ENCODE assay signal across 9 cellular contexts in genomic region chr22:29457730-29458129, GRCh38. TPM values are rescaled to one million over a fixed set of nuclear protein-coding genes. Genes with fewer than 3 reads are reported as not detected.
A peak's percentile ranks its signal among the peaks of the same experiment; 100 is the strongest.
DNase-seq lines count a peak whose midpoint lies in the region; ATAC-seq and TF ChIP-seq lines count a peak whose summit lies in the region.
"Had no signal": no experiment of that assay in that cellular context is flagged by ENCODE, and none has a peak within 500 bp of the region (broad histone marks: within the 10 kb centered on the region; RNA-seq: fewer than 3 reads in every experiment).

No MANE protein-coding gene starts in this region.

- no peaks in the 10 kb centered on the region for H3K27me3 ChIP-seq in H7 (ENCODE audit: control insufficient read depth, insufficient read depth, low read length)
- H3K27me3 ChIP-seq: dorsolateral prefrontal cortex had no signal

- ATAC-seq in stimulated activated naive CD8-positive, alpha-beta T cell treated with anti-CD3 and anti-CD28 coated beads, Interleukin-15, Interleukin-2, amounts not matched to agents 100 U/mL and 50 U/mL, for 24 hours: peak; percentile 52
- ATAC-seq in HG03521 (IDR thresholded peaks at IDR 0.05; ENCODE audit: unreplicated experiment) (no peak), GM21529 (IDR thresholded peaks at IDR 0.05; ENCODE audit: unreplicated experiment) (no peak)

- H3K36me3 ChIP-seq in H7 (replicated peaks; ENCODE audit: control insufficient read depth, insufficient read depth, low read length): no peaks in the 10 kb centered on the region

- DNase-seq in DMS153 treated with DMSO at 0.1 percent for 48 hours (lab: John Stamatoyannopoulos, UW; ENCODE audit: unreplicated experiment) (peak; percentile 8), H7 (peak; percentile 92), RPMI7951 (ENCODE audit: low read depth) (peak; percentile 61), fibroblast of mammary gland (ENCODE audit: low read depth) (peak; percentile 45), NCI-H2107 treated with DMSO at 0.1 percent for 48 hours (lab: John Stamatoyannopoulos, UW; ENCODE audit: unreplicated experiment) (no peak)
- no peak for DNase-seq in stimulated activated naive CD8-positive, alpha-beta T cell treated with anti-CD3 and anti-CD28 coated beads, Interleukin-15, Interleukin-2, amounts not matched to agents 100 U/mL and 50 U/mL, for 24 hours

- no peak overlapping the region for H3K4me3 ChIP-seq in H7 (ENCODE audit: insufficient read depth, low read depth, low read length)
- no peak overlapping the region for H3K4me3 ChIP-seq in fibroblast of mammary gland (ENCODE audit: control insufficient read depth, low read depth, low read length)
- H3K4me3 ChIP-seq: dorsolateral prefrontal cortex had no signal

- no peak for TF ChIP-seq CTCF in fibroblast of mammary gland (conservative IDR thresholded peaks at IDR 0.05; ENCODE audit: control insufficient read depth, insufficient read depth, low read depth, low read length)

RNA-seq across cellular contexts. Expression of gene RFPL1, which starts 19.3 kb away (rescaled TPM):
- 0.42 TPM in 1 of 2 replicates, not detected in the other for total RNA-seq in H7 (2014; rRNA removed; shearing (Covaris generic))
- not detected in 2 replicates for total RNA-seq in RPMI7951 (2014; rRNA removed; shearing (Covaris generic))

RNA-seq across cellular contexts. Expression of gene NEFH, which starts 22.3 kb away (rescaled TPM):
- total RNA-seq in H7 (2014; rRNA removed; shearing (Covaris generic)): 1.0 and 2.0 TPM in 2 replicates
- under 0.01 and 0.20 TPM in 2 replicates for total RNA-seq in RPMI7951 (2014; rRNA removed; shearing (Covaris generic))

Comparison
In these comparisons a context has a peak if more than half of its experiments do, and no peak if none do; other contexts are left out.
1. DNase-seq: peak in DMS153 treated with DMSO at 0.1 percent for 48 hours (single experiment), H7 (single experiment), RPMI7951 (single experiment) and fibroblast of mammary gland (single experiment); none in stimulated activated naive CD8-positive, alpha-beta T cell treated with anti-CD3 and anti-CD28 coated beads, Interleukin-15, Interleukin-2, amounts not matched to agents 100 U/mL and 50 U/mL, for 24 hours (single experiment) and NCI-H2107 treated with DMSO at 0.1 percent for 48 hours (single experiment).